In the genomic region with DNA sequence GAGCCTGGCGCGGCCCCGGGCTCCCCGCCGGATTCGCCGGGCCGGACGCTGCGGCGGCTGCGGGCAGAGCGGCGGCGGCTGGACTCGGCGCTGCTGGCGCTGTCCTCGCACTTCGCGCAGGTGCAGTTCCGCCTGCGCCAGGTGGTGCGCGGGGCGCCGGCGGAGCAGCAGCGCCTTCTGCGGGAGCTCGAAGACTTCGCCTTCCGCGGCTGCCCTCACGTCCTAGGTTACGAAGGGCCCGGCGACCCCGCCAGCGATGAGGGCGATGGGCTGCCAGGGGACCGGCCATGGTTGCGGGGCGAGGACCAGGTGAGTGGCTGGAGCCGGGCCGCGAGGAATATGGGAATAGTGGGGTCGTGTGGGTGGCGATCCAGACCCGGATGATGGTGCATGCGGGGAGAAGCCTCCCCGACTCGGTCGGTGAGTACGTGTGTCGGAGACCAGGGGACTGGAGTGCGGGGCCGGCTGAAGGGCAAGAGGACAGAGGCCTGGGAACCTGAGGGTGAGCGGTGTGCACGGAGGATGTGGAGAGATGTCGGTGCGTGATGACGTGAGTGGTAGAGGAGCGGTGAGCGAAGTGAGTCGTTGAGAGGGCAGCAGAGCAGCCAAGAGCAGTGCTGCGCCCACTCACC, we compare ENCODE assay signal across 8 cellular contexts. TPM values are rescaled to one million over a fixed set of nuclear protein-coding genes. Genes with fewer than 3 reads are reported as not detected.
DNase-seq lines count a peak whose midpoint lies in the region; ATAC-seq and TF ChIP-seq lines count a peak whose summit lies in the region.

No MANE protein-coding gene starts in this region.

- H3K27me3 Mint-ChIP-seq in Caco-2 (ENCODE audit: insufficient read depth, unreplicated experiment) = no peaks in the 10 kb centered on the region

- H3K9me3 Mint-ChIP-seq in Caco-2 (ENCODE audit: unreplicated experiment) = peaks cover 13% of the 10 kb centered on the region

- POLR2A ChIA-PET in Caco-2 (lab: Charles Lee) = interaction anchor here (0.6 to 2.7 kb wide), 3 partner anchors 17 to 157 kb away, joined by 3 to 21 read pairs (median 4); a partner anchor contains a TSS

- CTCF ChIA-PET in Caco-2 (lab: Charles Lee) = interaction anchor here (0.6 kb wide), 1 partner anchor 17 kb away, joined by 4 read pairs; a partner anchor contains a TSS

- H3K27me3 ChIP-seq in Caco-2 (replicated peaks; ENCODE audit: control insufficient read depth, insufficient read depth, low read length) = no peaks in the 10 kb centered on the region
- no peaks in the 10 kb centered on the region for H3K27me3 ChIP-seq in cardiac muscle cell

- no peaks in the 10 kb centered on the region for H3K9me3 ChIP-seq in Caco-2
- no peaks in the 10 kb centered on the region for H3K9me3 ChIP-seq in cardiac muscle cell (ENCODE audit: low read depth)

- peak; percentile 36 for ATAC-seq in GM21447 (IDR thresholded peaks at IDR 0.05; ENCODE audit: unreplicated experiment)

- H3K4me1 Mint-ChIP-seq in Caco-2 (ENCODE audit: low read depth, unreplicated experiment) = peaks cover 12% of the 10 kb centered on the region

- H3K4me3 Mint-ChIP-seq in Caco-2 (ENCODE audit: unreplicated experiment) = peak overlapping the region; percentile 100

- H3K4me3 ChIP-seq in Caco-2 (ENCODE audit: low read depth, low read length) (peak overlapping the region; percentile 100), cardiac muscle cell (peak overlapping the region; percentile 94)
- peak overlapping the region; percentile 87 for H3K4me3 ChIP-seq in Jurkat, Clone E6-1 (ENCODE audit: low read length)

- H3K4me1 ChIP-seq in Caco-2 = peaks cover 7% of the 10 kb centered on the region; the same call in 1 of the 2 replicates
- peaks cover 20% of the 10 kb centered on the region for H3K4me1 ChIP-seq in cardiac muscle cell (ENCODE audit: low read depth)

- TF ChIP-seq CTCF in Caco-2 (IDR thresholded peaks at IDR 0.05; ENCODE audit: insufficient read depth in 1 of 2, low read depth in 1 of 2, low read length in 1 of 2, severe bottlenecking in 1 of 2, unreplicated experiment in 1 of 2) = peak in 1 of 2 experiments; percentile 55
- no peak for TF ChIP-seq CTCF in cardiac muscle cell (IDR thresholded peaks at IDR 0.05; ENCODE audit: low read depth, low read length)

- H3K36me3 Mint-ChIP-seq in Caco-2 (ENCODE audit: insufficient read depth, unreplicated experiment) = peaks cover 45% of the 10 kb centered on the region

- H3K36me3 ChIP-seq in Caco-2 (ENCODE audit: control insufficient read depth, insufficient read depth, low read length) = no peaks in the 10 kb centered on the region
- peaks cover 8% of the 10 kb centered on the region for H3K36me3 ChIP-seq in cardiac muscle cell

- peak overlapping the region; percentile 96 for H3K27ac Mint-ChIP-seq in Caco-2 (ENCODE audit: unreplicated experiment)

- no TSS peak for BruUV-seq in Caco-2 (replicated peaks; lab: Mats Ljungman, UMichigan)

- DNase-seq in Caco-2 (peak; percentile 73 to 82), SK-N-DZ (ENCODE audit: low spot score) (peak; percentile 61), cardiac muscle cell (ENCODE audit: low read depth in 1 of 2, low spot score in 1 of 2) (peak; percentile 54 to 77), posterior vena cava (ENCODE audit: low spot score) (peak; percentile 83), NCI-H187 treated with DMSO at 0.1 percent for 48 hours (lab: John Stamatoyannopoulos, UW) (no peak)
- peak; percentile 55 for DNase-seq in Jurkat, Clone E6-1 (ENCODE audit: low read depth, low spot score)
- peak; percentile 68 for DNase-seq in activated naive CD4-positive, alpha-beta T cell treated with anti-CD3 and anti-CD28 coated beads, Interleukin-2, amount 50 U/mL, for 16 hours

- H3K27ac ChIP-seq in cardiac muscle cell = peak overlapping the region; percentile 100

- intact Hi-C loops in Caco-2 (cut with micrococcal nuclease; ENCODE audit: unreplicated experiment) = loop anchor here (1.0 to 2.0 kb wide), 3 partner anchors 16 to 48 kb away; a partner anchor contains a TSS
- intact Hi-C loops in posterior vena cava (cut with DNase I) = no loop called here

RNA-seq across cellular contexts. Expression of a gene that starts 0.5 kb away (rescaled TPM):
- total RNA-seq in Caco-2 (2022) (17.6 and 18.2 TPM in 2 replicates), cardiac muscle cell (20.5 and 28.8 TPM in 2 replicates), posterior vena cava (10 to 100 TPM; 10.6 to 14.1 TPM)
- polyA plus RNA-seq in Jurkat, Clone E6-1 (2012; ENCODE audit: insufficient read depth, insufficient read length) = 11.3 TPM
- polyA plus RNA-seq in SK-N-DZ (2014; cell fraction: cytosol; rRNA removed) = 6.4 and 6.5 TPM in 2 replicates
- polyA plus RNA-seq in SK-N-DZ (2014; cell fraction: nucleus; rRNA removed) = 2.6 and 5.0 TPM in 2 replicates
- 33.8 and 39.0 TPM in 2 replicates for polyA plus RNA-seq in cardiac muscle cell

RNA-seq across cellular contexts. Expression of a gene that starts 1.0 kb away (rescaled TPM):
- total RNA-seq in Caco-2 (2022) (1.1 and 1.2 TPM in 2 replicates), cardiac muscle cell (42.8 and 50.8 TPM in 2 replicates), posterior vena cava (10 to 100 TPM in 1 of 2 donors, 1 to 10 TPM in 1; 9.9 to 11.2 TPM)
- 6.6 TPM for polyA plus RNA-seq in Jurkat, Clone E6-1 (2012; ENCODE audit: insufficient read depth, insufficient read length)
- 6.9 and 8.8 TPM in 2 replicates for polyA plus RNA-seq in SK-N-DZ (2014; cell fraction: cytosol; rRNA removed)
- 7.4 and 8.6 TPM in 2 replicates for polyA plus RNA-seq in SK-N-DZ (2014; cell fraction: nucleus; rRNA removed)
- polyA plus RNA-seq in cardiac muscle cell = 72.9 and 86.1 TPM in 2 replicates

RNA-seq across cellular contexts. Expression of a gene that starts 16.6 kb away (rescaled TPM):
- total RNA-seq in Caco-2 (2022) (69.0 and 76.2 TPM in 2 replicates), cardiac muscle cell (36.1 and 37.0 TPM in 2 replicates), posterior vena cava (10 to 100 TPM; 22.7 to 34.2 TPM)
- polyA plus RNA-seq in Jurkat, Clone E6-1 (2012; ENCODE audit: insufficient read depth, insufficient read length) = 115 TPM
- 63.7 and 73.7 TPM in 2 replicates for polyA plus RNA-seq in SK-N-DZ (2014; cell fraction: cytosol; rRNA removed)
- polyA plus RNA-seq in SK-N-DZ (2014; cell fraction: nucleus; rRNA removed) = 72.6 and 80.7 TPM in 2 replicates
- polyA plus RNA-seq in cardiac muscle cell = 76.1 and 82.1 TPM in 2 replicates

RNA-seq across cellular contexts. Expression of a gene that starts 17.3 kb away (rescaled TPM):
- total RNA-seq in Caco-2 (2022) (1,565 and 1,613 TPM in 2 replicates), cardiac muscle cell (958 and 1,193 TPM in 2 replicates), posterior vena cava (1,000 to 10,000 TPM; 1,110 to 1,208 TPM)
- polyA plus RNA-seq in Jurkat, Clone E6-1 (2012; ENCODE audit: insufficient read depth, insufficient read length) = 2,256 TPM
- 3,079 and 3,305 TPM in 2 replicates for polyA plus RNA-seq in SK-N-DZ (2014; cell fraction: cytosol; rRNA removed)
- polyA plus RNA-seq in SK-N-DZ (2014; cell fraction: nucleus; rRNA removed) = 2,009 and 2,107 TPM in 2 replicates
- 906 and 971 TPM in 2 replicates for polyA plus RNA-seq in cardiac muscle cell

RNA-seq across cellular contexts. Expression of a gene that starts 25.7 kb away (rescaled TPM):
- total RNA-seq in Caco-2 (2022) = 9.4 and 10.2 TPM in 2 replicates
- not detected for polyA plus RNA-seq in Jurkat, Clone E6-1 (2012; ENCODE audit: insufficient read depth, insufficient read length)
- polyA plus RNA-seq in SK-N-DZ (2014; cell fraction: cytosol; rRNA removed) = not detected in 2 replicates
- polyA plus RNA-seq in SK-N-DZ (2014; cell fraction: nucleus; rRNA removed) = 0.19 and 0.85 TPM in 2 replicates
- total RNA-seq in cardiac muscle cell = 4.7 and 6.8 TPM in 2 replicates
- polyA plus RNA-seq in cardiac muscle cell = 8.7 and 9.4 TPM in 2 replicates
- total RNA-seq in posterior vena cava = 10 to 100 TPM; 23.9 to 24.1 TPM
